ENCODE assay signal across 18 cellular contexts in genomic region chr18:38115201-38115600, GRCh38.
"Had no signal": no experiment of that assay in that cellular context is flagged by ENCODE, and none has a peak within 500 bp of the region (broad histone marks: within the 10 kb centered on the region; RNA-seq: fewer than 3 reads in every experiment).

No MANE protein-coding gene starts in this region.

- DNase-seq: activated CD4-positive, alpha-beta memory T cell treated with anti-CD3 and anti-CD28 coated beads for 36 hours; activated CD4-positive, alpha-beta T cell treated with anti-CD3 and anti-CD28 coated beads for 48 hours; activated effector memory CD4-positive, alpha-beta T cell treated with Interleukin-2 at 50 U/mL for 16 hours; activated naive CD4-positive, alpha-beta T cell treated with anti-CD3 and anti-CD28 coated beads, Interleukin-2, amount 50 U/mL, for 16 hours; activated naive CD8-positive, alpha-beta T cell treated with anti-CD3 and anti-CD28 coated beads, Interleukin-2, amount 50 U/mL, for 24 hours; activated T-cell treated with anti-CD3 and anti-CD28 coated beads, Interleukin-2, amount 50 U/mL, for 48 hours; body of pancreas; colonic mucosa; dorsolateral prefrontal cortex; effector memory CD8-positive, alpha-beta T cell; foreskin melanocyte; hippocampal formation; naive thymus-derived CD8-positive, alpha-beta T cell; stimulated activated CD4-positive, alpha-beta T cell treated with anti-CD3 and anti-CD28 coated beads, Interleukin-12 subunit alpha, Interleukin-12 subunit beta, amount 100 ng/mL, for 4 hours; stimulated activated CD4-positive, alpha-beta T cell treated with anti-CD3 and anti-CD28 coated beads, Interleukin-4, amount 100 ng/mL, for 4 hours; stimulated activated naive CD8-positive, alpha-beta T cell treated with anti-CD3 and anti-CD28 coated beads, Interleukin-15, Interleukin-2, amounts not matched to agents 100 U/mL and 50 U/mL, for 24 hours; T-helper 17 cell; thyroid gland had no signal

- H3K36me3 ChIP-seq: colonic mucosa, thyroid gland had no signal

- H3K4me3 ChIP-seq: body of pancreas, colonic mucosa, dorsolateral prefrontal cortex, thyroid gland had no signal

- H3K27me3 ChIP-seq: body of pancreas, colonic mucosa, dorsolateral prefrontal cortex, thyroid gland had no signal

- H3K4me1 ChIP-seq: body of pancreas, colonic mucosa, thyroid gland had no signal

- H3K9me3 ChIP-seq: body of pancreas, colonic mucosa, thyroid gland had no signal

- H3K27ac ChIP-seq: body of pancreas, colonic mucosa, dorsolateral prefrontal cortex, thyroid gland had no signal
